In genomic region chr1:108646265-108646660, GRCh38 we compare ENCODE assay signal across 1 cellular context.
TF ChIP-seq lines count a peak whose summit lies in the region.

No MANE protein-coding gene starts in this region.

TF ChIP-seq in IMR-90, 13 proteins besides CTCF, POLR2A, EP300 and RAD21 (continued from another document):
- TF ChIP-seq, protein P1, sequence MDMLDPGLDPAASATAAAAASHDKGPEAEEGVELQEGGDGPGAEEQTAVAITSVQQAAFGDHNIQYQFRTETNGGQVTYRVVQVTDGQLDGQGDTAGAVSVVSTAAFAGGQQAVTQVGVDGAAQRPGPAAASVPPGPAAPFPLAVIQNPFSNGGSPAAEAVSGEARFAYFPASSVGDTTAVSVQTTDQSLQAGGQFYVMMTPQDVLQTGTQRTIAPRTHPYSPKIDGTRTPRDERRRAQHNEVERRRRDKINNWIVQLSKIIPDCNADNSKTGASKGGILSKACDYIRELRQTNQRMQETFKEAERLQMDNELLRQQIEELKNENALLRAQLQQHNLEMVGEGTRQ (IDR thresholded peaks at IDR 0.05; ENCODE audit: low read depth, low read length) = no peak
- no peak for TF ChIP-seq CHD1 (IDR thresholded peaks at IDR 0.05; ENCODE audit: low read depth, low read length)
